ENCODE assay signal across 24 cellular contexts in the genomic region with DNA sequence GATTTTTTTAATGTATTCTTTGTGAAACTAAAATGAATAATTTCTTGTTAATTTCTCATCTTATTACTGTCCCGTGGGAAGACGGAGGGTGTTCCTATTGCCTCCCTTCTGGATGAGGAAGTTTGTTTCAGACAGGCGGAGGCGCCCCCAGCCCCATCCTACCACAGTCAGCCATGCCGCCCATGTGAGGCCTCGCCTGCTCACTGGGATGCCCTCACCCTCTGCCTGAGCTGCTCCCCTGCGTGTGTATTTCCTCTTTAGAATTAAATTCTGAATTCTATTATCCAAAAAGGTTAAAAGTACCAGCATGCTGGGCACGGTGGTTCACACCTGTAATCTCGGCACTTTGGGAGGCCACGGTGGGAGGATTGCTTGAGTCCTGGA.
"Had no signal": no experiment of that assay in that cellular context is flagged by ENCODE, and none has a peak within 500 bp of the region (broad histone marks: within the 10 kb centered on the region; RNA-seq: fewer than 3 reads in every experiment).

No MANE protein-coding gene starts in this region.

- H3K27ac ChIP-seq: brain microvascular endothelial cell, epithelial cell of prostate, neutrophil, parathyroid adenoma, suprapubic skin had no signal

- H3K27me3 ChIP-seq: brain microvascular endothelial cell, neutrophil, suprapubic skin had no signal

- H3K4me3 ChIP-seq: suprapubic skin had no signal

- H2AFZ ChIP-seq: parathyroid adenoma had no signal

- H3K9me3 ChIP-seq: neutrophil, suprapubic skin had no signal

- H3K4me1 ChIP-seq: parathyroid adenoma had no signal

- H3K9ac ChIP-seq: parathyroid adenoma had no signal

- H3K4me3 Mint-ChIP-seq: activated CD4-positive, alpha-beta T cell treated with anti-CD3 and anti-CD28 coated beads, Interleukin-2, amount 10 ng/mL, durations not matched to agents 24 days and 14 days; activated CD8-positive, alpha-beta T cell treated with anti-CD3 and anti-CD28 coated beads for 36 hours; activated T-helper 17 cell treated with anti-CD3 and anti-CD28 coated beads, Interleukin-2, amount 50 U/mL, for 72 hours; endodermal cell; naive thymus-derived CD4-positive, alpha-beta T cell; stimulated activated naive CD8-positive, alpha-beta T cell treated with anti-CD3 and anti-CD28 coated beads, Interleukin-15, Interleukin-2, amounts not matched to agents 100 ng/mL and 50 ng/mL, for 24 hours; type B pancreatic cell had no signal

- FAIRE-seq: colon, small intestine had no signal

- H3K27ac Mint-ChIP-seq: activated CD4-positive, alpha-beta T cell treated with anti-CD3 and anti-CD28 coated beads, Interleukin-2, amount 10 ng/mL, durations not matched to agents 24 days and 14 days; activated CD8-positive, alpha-beta T cell treated with anti-CD3 and anti-CD28 coated beads for 36 hours; endodermal cell; stimulated activated naive CD8-positive, alpha-beta T cell treated with anti-CD3 and anti-CD28 coated beads, Interleukin-15, Interleukin-2, amounts not matched to agents 100 ng/mL and 50 ng/mL, for 24 hours; type B pancreatic cell had no signal

- ATAC-seq: activated CD8-positive, alpha-beta T cell treated with anti-CD3 and anti-CD28 coated beads for 36 hours; activated T-helper 17 cell treated with anti-CD3 and anti-CD28 coated beads, Interleukin-2, amount 50 U/mL, for 72 hours; naive thymus-derived CD4-positive, alpha-beta T cell; SK-N-SH treated with all-trans-retinoic acid at 6 μM for 48 hours had no signal

- H3K27me3 Mint-ChIP-seq: activated CD4-positive, alpha-beta T cell treated with anti-CD3 and anti-CD28 coated beads, Interleukin-2, amount 10 ng/mL, durations not matched to agents 24 days and 14 days; activated CD8-positive, alpha-beta T cell treated with anti-CD3 and anti-CD28 coated beads for 36 hours; activated T-helper 17 cell treated with anti-CD3 and anti-CD28 coated beads, Interleukin-2, amount 50 U/mL, for 72 hours; naive thymus-derived CD4-positive, alpha-beta T cell; stimulated activated naive CD8-positive, alpha-beta T cell treated with anti-CD3 and anti-CD28 coated beads, Interleukin-15, Interleukin-2, amounts not matched to agents 100 ng/mL and 50 ng/mL, for 24 hours; type B pancreatic cell had no signal

- DNase-seq: activated CD4-positive, alpha-beta T cell treated with anti-CD3 and anti-CD28 coated beads, Interleukin-2, amount 10 ng/mL, durations not matched to agents 24 days and 14 days; activated CD8-positive, alpha-beta T cell treated with anti-CD3 and anti-CD28 coated beads for 36 hours; activated naive CD4-positive, alpha-beta T cell; activated T-cell treated with anti-CD3 and anti-CD28 coated beads, Interleukin-2, amount 50 U/mL, for 1 hour; brain microvascular endothelial cell; central memory CD4-positive, alpha-beta T cell; endodermal cell; foreskin melanocyte; mesendoderm; naive thymus-derived CD4-positive, alpha-beta T cell; small intestine; stimulated activated CD4-positive, alpha-beta T cell treated with anti-CD3 and anti-CD28 coated beads, Interleukin-15, amount 100 ng/mL, for 24 hours; stimulated activated CD4-positive, alpha-beta T cell treated with anti-CD3 and anti-CD28 coated beads, Interleukin-2, amount 100 ng/mL, for 48 hours; T-helper 1 cell; T1000 had no signal
